In the genomic region with DNA sequence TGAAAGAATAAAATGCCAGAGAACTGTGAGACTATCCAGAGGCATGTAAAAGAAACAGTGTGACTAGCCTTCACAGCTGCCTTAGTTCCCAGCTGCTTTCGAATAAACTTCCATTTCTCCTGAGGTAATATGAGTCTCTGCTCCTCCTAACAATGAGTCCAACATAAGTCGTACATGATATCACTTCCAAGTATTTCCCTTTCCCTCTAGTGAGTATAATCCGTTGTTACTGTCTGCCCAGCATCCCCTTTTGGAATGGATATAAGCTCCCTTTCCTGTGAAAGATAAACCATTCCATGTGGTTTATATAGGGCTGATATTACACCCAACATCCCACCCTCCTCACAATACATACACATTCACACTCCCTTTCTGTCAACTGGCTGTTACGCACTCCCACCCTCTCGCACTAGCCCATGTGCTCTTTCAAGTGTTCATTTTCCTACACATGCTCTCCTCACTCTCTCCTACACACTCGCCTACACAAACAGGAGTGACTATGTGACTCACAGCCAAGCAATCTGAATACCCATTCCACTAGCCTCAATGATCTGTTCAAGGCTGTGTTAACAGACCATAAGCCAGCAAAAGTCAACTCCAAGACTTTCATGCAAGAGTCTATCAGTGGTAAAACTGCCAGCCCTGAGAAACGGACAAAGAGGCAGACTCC, we compare ENCODE assay signal across 13 cellular contexts. TPM values are rescaled to one million over a fixed set of nuclear protein-coding genes. Genes with fewer than 3 reads are reported as not detected.
DNase-seq lines count a peak whose midpoint lies in the region; ATAC-seq and TF ChIP-seq lines count a peak whose summit lies in the region.
"Had no signal": no experiment of that assay in that cellular context is flagged by ENCODE, and none has a peak within 500 bp of the region (broad histone marks: within the 10 kb centered on the region; RNA-seq: fewer than 3 reads in every experiment).

No MANE protein-coding gene starts in this region.

- POLR2A ChIA-PET in naive thymus-derived CD8-positive, alpha-beta T cell (lab: Charles Lee), result no interaction called here

- peak overlapping the region in 7 of 10 donors; percentile 1 to 52 (median 14) for H3K4me3 Mint-ChIP-seq in naive thymus-derived CD8-positive, alpha-beta T cell

- peaks cover 10 to 63% (median 35%) of the 10 kb centered on the region in 3 donors for H3K36me3 Mint-ChIP-seq in naive thymus-derived CD8-positive, alpha-beta T cell

- peak overlapping the region; percentile 25 for H3K4me3 ChIP-seq in HFF-Myc (replicated peaks; ENCODE audit: low read depth, low read length)
- no peak overlapping the region for H3K4me3 ChIP-seq in brain microvascular endothelial cell (ENCODE audit: low read depth, low read length)
- H3K4me3 ChIP-seq: upper lobe of left lung had no signal

- ATAC-seq in naive thymus-derived CD8-positive, alpha-beta T cell, result no peak
- ATAC-seq in HG02970 (IDR thresholded peaks at IDR 0.05; ENCODE audit: low FRiP score, unreplicated experiment), result no peak
- no peak for ATAC-seq in HG02623 (IDR thresholded peaks at IDR 0.05; ENCODE audit: unreplicated experiment)

- H3K36me3 ChIP-seq in brain microvascular endothelial cell (replicated peaks), result no peaks in the 10 kb centered on the region

- TF ChIP-seq CTCF in HFF-Myc (IDR thresholded peaks at IDR 0.05; ENCODE audit: low read depth, low read length, missing control alignments) (no peak), brain microvascular endothelial cell (IDR thresholded peaks at IDR 0.05; ENCODE audit: low read depth, low read length, missing control alignments) (no peak)

- DNase-seq in AG20443 (ENCODE audit: low spot score) (peak; percentile 45), HFF-Myc (ENCODE audit: extremely low read depth, low read depth) (peak; percentile 68), brain microvascular endothelial cell (peak; percentile 89), NCI-H345 (lab: John Stamatoyannopoulos, UW) (no peak), ACHN (no peak)
- no peak for DNase-seq in naive thymus-derived CD8-positive, alpha-beta T cell
- DNase-seq: KBM-7, NCI-H748 treated with DMSO at 0.1 percent for 48 hours had no signal

- peak overlapping the region; percentile 93 for H3K27ac ChIP-seq in brain microvascular endothelial cell
- H3K27ac ChIP-seq: epithelial cell of prostate, upper lobe of left lung had no signal

- H3K4me1 Mint-ChIP-seq in naive thymus-derived CD8-positive, alpha-beta T cell, result peaks cover 32 to 73% (median 65%) of the 10 kb centered on the region in 4 donors

- H3K27me3 ChIP-seq in brain microvascular endothelial cell (replicated peaks), result no peaks in the 10 kb centered on the region
- H3K27me3 ChIP-seq: upper lobe of left lung had no signal

- H3K9me3 Mint-ChIP-seq in naive thymus-derived CD8-positive, alpha-beta T cell, result peaks cover 0 to under 1% (median 0%) of the 10 kb centered on the region in 9 donors
- H3K9me3 Mint-ChIP-seq: activated T-helper 2 cell treated with anti-CD3 and anti-CD28 coated beads, Interferon-gamma antibody, Interleukin-2, Interleukin-4, amounts not matched to agents 10 μg/mL and 5 μg/mL and 100 μg/mL, durations not matched to agents 14 hours and 24 hours and 36 hours had no signal

- H3K27me3 Mint-ChIP-seq in naive thymus-derived CD8-positive, alpha-beta T cell, result no peaks in the 10 kb centered on the region

- H3K27ac Mint-ChIP-seq in naive thymus-derived CD8-positive, alpha-beta T cell, result peak overlapping the region in 1 of 10 donors; percentile 7
- H3K27ac Mint-ChIP-seq: activated T-helper 2 cell treated with anti-CD3 and anti-CD28 coated beads, Interferon-gamma antibody, Interleukin-2, Interleukin-4, amounts not matched to agents 10 μg/mL and 5 μg/mL and 100 μg/mL, durations not matched to agents 14 hours and 24 hours and 36 hours had no signal

- in situ Hi-C loops in brain microvascular endothelial cell (cut with HindIII; ENCODE audit: low pct_ligation_motif_present, low sequenced_read_pairs) (no loop called here), ACHN (cut with HindIII; ENCODE audit: low pct_ligation_motif_present, low pct_unique_long_range_greater_than_20kb, low sequenced_read_pairs) (no loop called here)

RNA-seq across cellular contexts. Expression of gene NAF1, which starts 5.0 kb away (rescaled TPM):
- total RNA-seq in naive thymus-derived CD8-positive, alpha-beta T cell, result 10 to 100 TPM; 20.8 to 22.8 TPM
- polyA plus RNA-seq in naive thymus-derived CD8-positive, alpha-beta T cell, result 1 to 10 TPM; 2.3 to 5.4 (median 3.2) TPM

Comparison
In these comparisons a context has a peak if more than half of its experiments do, and no peak if none do; other contexts are left out.
1. DNase-seq: peak in AG20443 (single experiment), HFF-Myc (single experiment) and brain microvascular endothelial cell (single experiment); none in naive thymus-derived CD8-positive, alpha-beta T cell (0 of 10), NCI-H345 (single experiment) and ACHN (single experiment).